9 cellular contexts compared by ENCODE assay signal in the genomic region with DNA sequence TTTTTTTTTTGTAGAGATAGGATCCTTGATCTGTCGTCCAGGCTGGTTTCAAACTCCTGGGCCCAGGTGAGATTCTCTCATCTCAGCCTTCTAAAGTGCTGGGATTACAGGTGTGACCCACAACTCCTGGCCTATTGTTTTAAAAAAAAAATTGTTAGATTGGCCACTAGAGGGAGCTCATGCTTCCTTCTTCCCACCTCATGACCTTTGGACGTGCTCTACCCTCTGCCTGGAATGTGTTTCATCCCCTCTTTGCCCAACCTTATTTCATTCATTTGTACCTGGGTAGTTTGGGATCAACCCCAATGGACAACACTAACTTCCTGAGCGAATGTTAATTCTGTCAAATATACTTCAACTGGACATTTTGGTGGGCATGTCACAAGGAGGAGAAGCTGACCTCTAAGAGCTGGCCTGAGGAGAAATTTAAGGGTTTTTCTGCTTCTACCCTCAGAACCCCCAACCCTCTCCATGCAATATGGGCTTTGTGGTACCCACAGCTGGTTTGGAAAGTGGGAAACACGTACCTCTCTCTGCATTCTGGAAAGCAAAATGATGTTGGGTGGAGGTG. TPM values are rescaled to one million over a fixed set of nuclear protein-coding genes. Genes with fewer than 3 reads are reported as not detected.
DNase-seq lines count a peak whose midpoint lies in the region; ATAC-seq and TF ChIP-seq lines count a peak whose summit lies in the region.
"Had no signal": no experiment of that assay in that cellular context is flagged by ENCODE, and none has a peak within 500 bp of the region (broad histone marks: within the 10 kb centered on the region; RNA-seq: fewer than 3 reads in every experiment).

No MANE protein-coding gene starts in this region.

- TF ChIP-seq CTCF in A673 (conservative IDR thresholded peaks at IDR 0.05; ENCODE audit: low read depth, low read length) (peak; percentile 52), LNCaP clone FGC (IDR thresholded peaks at IDR 0.05; ENCODE audit: control insufficient read depth, extremely low read depth, insufficient read depth) (peak; percentile 65), type B pancreatic cell (conservative IDR thresholded peaks at IDR 0.05) (peak; percentile 83)

- DNase-seq in A673 (ENCODE audit: low spot score), result peak; percentile 3
- peak; percentile 49 for DNase-seq in GM03348 (ENCODE audit: low spot score)
- DNase-seq in LNCaP clone FGC (ENCODE audit: low read depth), result no peak
- DNase-seq in activated CD8-positive, alpha-beta T cell treated with anti-CD3 and anti-CD28 coated beads, Interleukin-2, amount 10 ng/mL, durations not matched to agents 7 days and 5 days, result peak; percentile 24
- peak; percentile 16 for DNase-seq in iris pigment epithelial cell (ENCODE audit: low read depth)
- DNase-seq in type B pancreatic cell (ENCODE audit: extremely low spot score, unreplicated experiment), result no peak
- no peak for DNase-seq in hypothalamus (lab: John Stamatoyannopoulos, UW)

- H3K4me1 Mint-ChIP-seq in activated CD8-positive, alpha-beta T cell treated with anti-CD3 and anti-CD28 coated beads, Interleukin-2, amount 10 ng/mL, durations not matched to agents 7 days and 5 days (ENCODE audit: low read depth), result no peaks in the 10 kb centered on the region
- no peaks in the 10 kb centered on the region for H3K4me1 Mint-ChIP-seq in type B pancreatic cell (ENCODE audit: unreplicated experiment)

- H3K4me1 ChIP-seq in A673 (ENCODE audit: insufficient read depth, low read length, poor library complexity, severe bottlenecking), result no peaks in the 10 kb centered on the region

- H3K27ac ChIP-seq in A673 (ENCODE audit: low read depth, low read length, poor library complexity, severe bottlenecking), result no peak overlapping the region

- no TSS peak for BruUV-seq in A673 (replicated peaks; lab: Mats Ljungman, UMichigan)

- H3K36me3 Mint-ChIP-seq in activated CD8-positive, alpha-beta T cell treated with anti-CD3 and anti-CD28 coated beads, Interleukin-2, amount 10 ng/mL, durations not matched to agents 7 days and 5 days (ENCODE audit: low read depth), result no peaks in the 10 kb centered on the region
- H3K36me3 Mint-ChIP-seq in type B pancreatic cell, result no peaks in the 10 kb centered on the region

- peaks cover 10% of the 10 kb centered on the region for H3K27me3 Mint-ChIP-seq in activated CD8-positive, alpha-beta T cell treated with anti-CD3 and anti-CD28 coated beads, Interleukin-2, amount 10 ng/mL, durations not matched to agents 7 days and 5 days (ENCODE audit: low read depth)
- peaks cover 4% of the 10 kb centered on the region for H3K27me3 Mint-ChIP-seq in type B pancreatic cell

- POLR2A ChIA-PET in A673 (lab: Charles Lee; ENCODE audit: low non-redundant PET), result interaction anchor here (0.7 kb wide), 1 partner anchor 12 kb away, joined by 3 read pairs; no protein-coding TSS in a partner anchor
- POLR2A ChIA-PET in activated CD8-positive, alpha-beta T cell treated with anti-CD3 and anti-CD28 coated beads, Interleukin-2, amount 10 ng/mL, durations not matched to agents 7 days and 5 days (lab: Charles Lee), result no interaction called here

- no peaks in the 10 kb centered on the region for H3K27me3 ChIP-seq in A673 (replicated peaks; ENCODE audit: insufficient read depth, low read depth, low read length, poor library complexity)

- no peaks in the 10 kb centered on the region for H3K9me3 Mint-ChIP-seq in activated CD8-positive, alpha-beta T cell treated with anti-CD3 and anti-CD28 coated beads, Interleukin-2, amount 10 ng/mL, durations not matched to agents 7 days and 5 days (ENCODE audit: insufficient read depth)
- peaks cover 3% of the 10 kb centered on the region for H3K9me3 Mint-ChIP-seq in type B pancreatic cell

- no peak overlapping the region for H3K27ac Mint-ChIP-seq in activated CD8-positive, alpha-beta T cell treated with anti-CD3 and anti-CD28 coated beads, Interleukin-2, amount 10 ng/mL, durations not matched to agents 7 days and 5 days
- no peak overlapping the region for H3K27ac Mint-ChIP-seq in type B pancreatic cell

- H3K4me3 ChIP-seq in A673 (ENCODE audit: low read depth, low read length, poor library complexity, severe bottlenecking) (no peak overlapping the region), LNCaP clone FGC (ENCODE audit: low read depth, low read length) (no peak overlapping the region)

- CTCF ChIA-PET in A673 (lab: Charles Lee), result interaction anchor here (0.7 to 0.9 kb wide), 3 partner anchors 17 to 48 kb away, joined by 3 to 4 read pairs (median 3); no protein-coding TSS in a partner anchor
- CTCF ChIA-PET in activated CD8-positive, alpha-beta T cell treated with anti-CD3 and anti-CD28 coated beads, Interleukin-2, amount 10 ng/mL, durations not matched to agents 7 days and 5 days (lab: Charles Lee), result interaction anchor here (0.7 to 4.7 kb wide), 25 partner anchors 8 to 1284 kb away, joined by 3 to 57 read pairs (median 4); a partner anchor contains a TSS

- intact Hi-C loops in A673 (cut with micrococcal nuclease; ENCODE audit: unreplicated experiment), result no loop called here

- H3K36me3 ChIP-seq in A673 (ENCODE audit: insufficient read depth, low read length, poor library complexity, severe bottlenecking), result no peaks in the 10 kb centered on the region

- H3K9me3 ChIP-seq in A673 (ENCODE audit: low read depth, low read length, poor library complexity, severe bottlenecking), result no peaks in the 10 kb centered on the region

- ATAC-seq in activated CD8-positive, alpha-beta T cell treated with anti-CD3 and anti-CD28 coated beads, Interleukin-2, amount 10 ng/mL, durations not matched to agents 7 days and 5 days, result peak; percentile 76
- ATAC-seq in HG03139 (IDR thresholded peaks at IDR 0.05; ENCODE audit: unreplicated experiment), result no peak

- no peak overlapping the region for H3K4me3 Mint-ChIP-seq in activated CD8-positive, alpha-beta T cell treated with anti-CD3 and anti-CD28 coated beads, Interleukin-2, amount 10 ng/mL, durations not matched to agents 7 days and 5 days
- H3K4me3 Mint-ChIP-seq in type B pancreatic cell, result no peak overlapping the region

RNA-seq across cellular contexts. Expression of a gene that starts 6.4 kb away (rescaled TPM):
- not detected in 2 replicates for total RNA-seq in A673 (2021)
- total RNA-seq in activated CD8-positive, alpha-beta T cell treated with anti-CD3 and anti-CD28 coated beads, Interleukin-2, amount 10 ng/mL, durations not matched to agents 7 days and 5 days, result under 1 TPM in 1 of 2 experiments, not detected in 1; 0.65 TPM
- not detected in 2 replicates for total RNA-seq in type B pancreatic cell (ENCODE audit: low replicate concordance)
- total RNA-seq: urinary bladder had no signal

RNA-seq across cellular contexts. Expression of a gene that starts 45.0 kb away (rescaled TPM):
- total RNA-seq in A673 (2021), result 4.7 and 5.3 TPM in 2 replicates
- total RNA-seq in activated CD8-positive, alpha-beta T cell treated with anti-CD3 and anti-CD28 coated beads, Interleukin-2, amount 10 ng/mL, durations not matched to agents 7 days and 5 days, result 10 to 100 TPM; 31.7 to 33.7 TPM
- total RNA-seq in type B pancreatic cell (ENCODE audit: low replicate concordance), result 10.7 and 20.2 TPM in 2 replicates

Comparison
In these comparisons a context has a peak if more than half of its experiments do, and no peak if none do; other contexts are left out.
1. DNase-seq: peak in A673 (single experiment), GM03348 (single experiment), activated CD8-positive, alpha-beta T cell treated with anti-CD3 and anti-CD28 coated beads, Interleukin-2, amount 10 ng/mL, durations not matched to agents 7 days and 5 days (single experiment) and iris pigment epithelial cell (single experiment); none in LNCaP clone FGC (single experiment), type B pancreatic cell (single experiment) and hypothalamus (0 of 51).
2. Peak in every context shown above with its lines, with median percentiles within 50 percentile points of each other: CTCF ChIP-seq.